Comparison of ENCODE assay signal across 20 cellular contexts in genomic region chr5:142847898-142848790, GRCh38.
A peak's percentile ranks its signal among the peaks of the same experiment; 100 is the strongest.
DNase-seq lines count a peak whose midpoint lies in the region; ATAC-seq, FAIRE-seq and TF ChIP-seq lines count a peak whose summit lies in the region.
"Had no signal": no experiment of that assay in that cellular context is flagged by ENCODE, and none has a peak within 500 bp of the region (broad histone marks: within the 10 kb centered on the region; RNA-seq: fewer than 3 reads in every experiment).

No MANE protein-coding gene starts in this region.

- H4K20me1 ChIP-seq in SK-N-SH (ENCODE audit: insufficient read depth): no peaks in the 10 kb centered on the region
- H4K20me1 ChIP-seq in PC-9 (ENCODE audit: insufficient read depth): no peaks in the 10 kb centered on the region
- peaks cover 0 to 2% of the 10 kb centered on the region in 2 experiments for H4K20me1 ChIP-seq in H1 (replicated peaks in 1 of 2; ENCODE audit: control insufficient read depth in 1 of 2, insufficient read depth in 2 of 2, low read length in 2 of 2)

- H3K27ac ChIP-seq in SK-N-SH (ENCODE audit: low read depth in 2 of 2, low read length in 1 of 2) (peak overlapping the region in 1 of 2 experiments; percentile 24; a peak in 1 of 4 replicates), PC-9 (0 out of 2 replicates have a peak overlapping the region, but pooled peaks have one; percentile 11), H1 (ENCODE audit: low read depth, low read length) (no peak overlapping the region)
- H3K27ac ChIP-seq: 22Rv1 had no signal

- TF ChIP-seq RAD21 in SK-N-SH (IDR thresholded peaks at IDR 0.05; ENCODE audit: low read length) (no peak), H1 (IDR thresholded peaks at IDR 0.05 in 1 of 2, conservative IDR thresholded peaks at IDR 0.05 in 1 of 2; ENCODE audit: low read depth in 2 of 2, low read length in 2 of 2) (no peak)

- FAIRE-seq in H1 (lab: Jason Lieb, UNC): no peak
- FAIRE-seq: HTR-8/SVneo had no signal

- H3K4me2 ChIP-seq in SK-N-SH (no peak overlapping the region), PC-9 (no peak overlapping the region), H1 (ENCODE audit: insufficient read depth in 1 of 2, low read depth in 2 of 2, low read length in 2 of 2) (peak overlapping the region in 1 of 2 experiments; percentile 11; a peak in 1 of 4 replicates)

- H2BK15ac ChIP-seq in H1 (ENCODE audit: low read length): peak overlapping the region; percentile 31; the same call in 1 of the 2 replicates

- H3K18ac ChIP-seq in H1 (ENCODE audit: extremely low read depth, low read length): peak overlapping the region; percentile 49; the same call in 1 of the 2 replicates

- no TSS peak for BruUV-seq in PC-9 (replicated peaks; lab: Mats Ljungman, UMichigan)

- H2AFZ ChIP-seq in SK-N-SH (ENCODE audit: low read depth): no peak overlapping the region
- no peak overlapping the region for H2AFZ ChIP-seq in PC-9
- H2AFZ ChIP-seq in H1 (ENCODE audit: low read length): no peak overlapping the region

- H3K14ac ChIP-seq in H1 (ENCODE audit: insufficient read length): no peak overlapping the region

- H2BK20ac ChIP-seq in H1 (ENCODE audit: low read length): no peak overlapping the region

- no peak overlapping the region for H4K8ac ChIP-seq in H1 (ENCODE audit: extremely low read depth, insufficient read depth, low read length)

- no peak for TF ChIP-seq POLR2A in H1 (IDR thresholded peaks at IDR 0.05; ENCODE audit: control extremely low read depth in 1 of 2, low read depth in 2 of 2, low read length in 2 of 2)

- POLR2A ChIA-PET in SK-N-SH (lab: Yijun Ruan, JAX): no interaction called here
- POLR2A ChIA-PET in PC-9 (lab: Charles Lee; ENCODE audit: unreplicated experiment): interaction anchor here (0.5 to 1.3 kb wide), 4 partner anchors 21 to 79 kb away, joined by 3 to 4 read pairs (median 4); no protein-coding TSS in a partner anchor
- POLR2A ChIA-PET in H1 (lab: Charles Lee; ENCODE audit: partially characterized antibody): interaction anchor here (1.0 to 1.2 kb wide), 2 partner anchors 10 to 39 kb away, joined by 3 read pairs; no protein-coding TSS in a partner anchor

- H3K23me2 ChIP-seq in H1 (ENCODE audit: low read depth, low read length): no peaks in the 10 kb centered on the region

- no peak overlapping the region for H2BK5ac ChIP-seq in H1 (ENCODE audit: low read depth, low read length)

- TF ChIP-seq EP300 in SK-N-SH (IDR thresholded peaks at IDR 0.05; ENCODE audit: borderline replicate concordance in 1 of 2, low read depth in 1 of 2, low read length in 1 of 2) (no peak), H1 (IDR thresholded peaks at IDR 0.05; ENCODE audit: borderline replicate concordance in 1 of 2, low read depth in 2 of 2, low read length in 2 of 2) (no peak)

- no peak overlapping the region for H2AK5ac ChIP-seq in H1 (ENCODE audit: low read depth, low read length)

- H4K91ac ChIP-seq in H1 (replicated peaks; ENCODE audit: insufficient read length, low read length): no peak overlapping the region

- ATAC-seq in SK-N-SH treated with all-trans-retinoic acid at 6 μM for 48 hours (peak; percentile 49), GM18868 (IDR thresholded peaks at IDR 0.05; ENCODE audit: unreplicated experiment) (no peak), GM21447 (IDR thresholded peaks at IDR 0.05; ENCODE audit: unreplicated experiment) (no peak), HG02610 (IDR thresholded peaks at IDR 0.05; ENCODE audit: unreplicated experiment) (no peak)
- ATAC-seq: stimulated activated naive B cell treated with anti-CD40 and anti-IgM and Interleukin-4, amounts not matched to agents 10 μg/mL and 1 μg/mL and 100 μg/mL, for 72 hours had no signal

- intact Hi-C loops in PC-9 (cut with micrococcal nuclease; ENCODE audit: unreplicated experiment): loop anchor here (2.0 to 5.0 kb wide), 3 partner anchors 19 to 76 kb away; partner anchors contain the start of gene ARHGAP26

- no peak overlapping the region for H3K23ac ChIP-seq in H1 (ENCODE audit: insufficient read length)

- H2BK120ac ChIP-seq in H1 (replicated peaks; ENCODE audit: low read depth, low read length): no peak overlapping the region

- H3K36me3 ChIP-seq in SK-N-SH (replicated peaks in 1 of 2; ENCODE audit: control insufficient read depth in 1 of 2, insufficient read depth in 2 of 2, low read length in 1 of 2): no peaks in the 10 kb centered on the region
- no peaks in the 10 kb centered on the region for H3K36me3 ChIP-seq in PC-9 (ENCODE audit: low read depth)
- H3K36me3 ChIP-seq in H1 (ENCODE audit: control insufficient read depth in 2 of 4, insufficient read depth in 4 of 4, low read length in 3 of 4): no peaks in the 10 kb centered on the region
- H3K36me3 ChIP-seq: left ventricle myocardium inferior had no signal

- no peak for TF ChIP-seq CTCF in SK-N-SH (IDR thresholded peaks at IDR 0.05)
- no peak for TF ChIP-seq CTCF in PC-9 (conservative IDR thresholded peaks at IDR 0.05)
- no peak for TF ChIP-seq CTCF in H1 (IDR thresholded peaks at IDR 0.05; ENCODE audit: control extremely low read depth in 1 of 3, insufficient read depth in 1 of 3, low read depth in 1 of 3, low read length in 3 of 3)

- CTCF ChIA-PET in SK-N-SH (lab: Yijun Ruan, JAX) (interaction anchor here (1.0 to 1.7 kb wide), 6 partner anchors 12 to 77 kb away, joined by 3 to 9 read pairs (median 4); no protein-coding TSS in a partner anchor), PC-9 (lab: Charles Lee) (interaction anchor here (1.2 kb wide), 1 partner anchor 135 kb away, joined by 3 read pairs; no protein-coding TSS in a partner anchor), H1 (lab: Charles Lee; ENCODE audit: partially characterized antibody) (interaction anchor here (0.6 to 2.5 kb wide), 5 partner anchors 9 to 77 kb away, joined by 4 to 13 read pairs (median 5); no protein-coding TSS in a partner anchor)

- peak overlapping the region; percentile 29 for H3K4ac ChIP-seq in H1 (replicated peaks; ENCODE audit: insufficient read length, low read depth, low read length)

- DNase-seq in SK-N-SH (no peak), PC-9 (peak; percentile 34 to 47), H1 (ENCODE audit: low read depth in 1 of 2, low spot score in 2 of 2) (no peak), renal cortical epithelial cell (ENCODE audit: low read depth) (peak; percentile 67)
- DNase-seq: activated CD4-positive, alpha-beta T cell treated with anti-CD3 and anti-CD28 coated beads, Interleukin-2, amount 50 U/mL, for 4 hours; activated naive CD8-positive, alpha-beta T cell treated with anti-CD3 and anti-CD28 coated beads for 36 hours; activated T-cell treated with anti-CD3 and anti-CD28 coated beads, Interleukin-2, amount 50 U/mL, for 24 hours; CD4-positive, alpha-beta T cell; GOT3; left ventricle myocardium inferior; NCI-H187 treated with DMSO at 0.1 percent for 48 hours; NCI-H510A treated with DMSO at 0.1 percent for 48 hours; stimulated activated naive B cell treated with anti-CD40 and anti-IgM and Interleukin-4, amounts not matched to agents 10 μg/mL and 1 μg/mL and 100 μg/mL, for 72 hours; trophoblast cell had no signal

- no peak overlapping the region for H3K9ac ChIP-seq in SK-N-SH
- no peak overlapping the region for H3K9ac ChIP-seq in H1 (replicated peaks in 1 of 4; ENCODE audit: extremely low read depth in 1 of 4, low read depth in 3 of 4, low read length in 3 of 4)

- H3K4me3 ChIP-seq in SK-N-SH (ENCODE audit: low read depth in 2 of 2, low read length in 1 of 2) (no peak overlapping the region), PC-9 (no peak overlapping the region), H1 (ENCODE audit: extremely low read depth in 1 of 4, insufficient read depth in 2 of 4, low read depth in 3 of 4, low read length in 4 of 4) (no peak overlapping the region)
- H3K4me3 ChIP-seq: left ventricle myocardium inferior had no signal

- H2BK12ac ChIP-seq in H1 (ENCODE audit: low read depth, low read length): no peak overlapping the region

- H3F3A ChIP-seq in SK-N-SH (replicated peaks; ENCODE audit: insufficient read depth) (peaks cover 6% of the 10 kb centered on the region), PC-9 (ENCODE audit: insufficient read depth, low read depth) (peaks cover 22% of the 10 kb centered on the region; the same call in 1 of the 2 replicates)

- 93% methylated on average over 7 of the region's 7 CpGs for WGBS in SK-N-SH (ENCODE audit: low lambda C conversion rate)
- 73% methylated on average over 7 of the region's 7 CpGs; no CpG with 5 or more reads in 1 of the 2 experiments for WGBS in H1 (ENCODE audit: extremely low coverage in 1 of 2, insufficient coverage in 1 of 2, insufficient read length in 1 of 2, insufficient replicate concordance in 2 of 2, low coverage in 1 of 2, low lambda C conversion rate in 2 of 2, missing lambda C conversion rate in 1 of 2), 2 experiments

- H3K9me2 ChIP-seq in SK-N-SH (no peaks in the 10 kb centered on the region), PC-9 (ENCODE audit: insufficient read depth) (0 out of 2 replicates have a peak, but pooled peaks cover 3% of the 10 kb centered on the region)

- H3K27me3 ChIP-seq in SK-N-SH (ENCODE audit: insufficient read depth) (no peaks in the 10 kb centered on the region), PC-9 (ENCODE audit: insufficient read depth, low read depth) (no peaks in the 10 kb centered on the region), H1 (replicated peaks in 1 of 4; ENCODE audit: control insufficient read depth in 3 of 4, extremely low read depth in 1 of 4, insufficient read depth in 3 of 4, low read length in 3 of 4) (no peaks in the 10 kb centered on the region)

- H3K79me2 ChIP-seq in SK-N-SH (ENCODE audit: insufficient read depth) (no peaks in the 10 kb centered on the region), PC-9 (ENCODE audit: low read depth) (peaks cover 37% of the 10 kb centered on the region), H1 (ENCODE audit: control insufficient read depth in 1 of 2, insufficient read depth in 2 of 2, low read length in 2 of 2) (peaks cover 0 to 37% of the 10 kb centered on the region in 2 experiments; a peak in 3 of 4 replicates)

- peaks cover 2% of the 10 kb centered on the region; the same call in 1 of the 2 replicates for H3K79me1 ChIP-seq in H1 (ENCODE audit: low read depth, low read length)

- H3K4me1 ChIP-seq in SK-N-SH (ENCODE audit: control insufficient read depth in 1 of 2, insufficient read depth in 2 of 2, low read depth in 1 of 2, low read length in 1 of 2) (peaks cover 0 to 35% of the 10 kb centered on the region in 2 experiments; a peak in 2 of 4 replicates), PC-9 (replicated peaks; ENCODE audit: insufficient read depth) (peaks cover 32% of the 10 kb centered on the region), H1 (replicated peaks in 1 of 4; ENCODE audit: control insufficient read depth in 3 of 4, insufficient read depth in 4 of 4, low read length in 3 of 4) (peaks cover 0 to 22% (median 10%) of the 10 kb centered on the region in 4 experiments; a peak in 5 of 7 replicates)

- no peak overlapping the region for H4K5ac ChIP-seq in H1 (ENCODE audit: insufficient read length, low read depth, low read length)

- H3K9me3 ChIP-seq in SK-N-SH (no peaks in the 10 kb centered on the region), PC-9 (ENCODE audit: insufficient read depth, low read depth) (no peaks in the 10 kb centered on the region), H1 (ENCODE audit: insufficient read depth in 2 of 2, low read depth in 1 of 2, low read length in 1 of 2) (no peaks in the 10 kb centered on the region)
- H3K9me3 ChIP-seq: left ventricle myocardium inferior had no signal

- no peak overlapping the region for H3K56ac ChIP-seq in H1 (replicated peaks; ENCODE audit: insufficient read length, low read depth, low read length)

TF ChIP-seq in H1, 55 proteins besides CTCF, POLR2A, EP300 and RAD21 (continues in another document):
- no peak for TF ChIP-seq KDM5A (IDR thresholded peaks at IDR 0.05; ENCODE audit: low read length)

Comparison
In these comparisons a context has a peak if more than half of its experiments do, and no peak if none do; other contexts are left out.
1. DNase-seq: peak in PC-9 (2 of 2) and renal cortical epithelial cell (single experiment); none in SK-N-SH (single experiment) and H1 (0 of 2).